Comparison of ENCODE assay signal across 1 cellular context in genomic region chr7:130386876-130387275, GRCh38.
TF ChIP-seq lines count a peak whose summit lies in the region.

No MANE protein-coding gene starts in this region.

TF ChIP-seq in HepG2, 621 proteins besides CTCF, POLR2A, EP300 and RAD21:
- TF ChIP-seq HNRNPL (IDR thresholded peaks at IDR 0.05; ENCODE audit: low read depth, low read length) (no peak), ZNF776 (CRISPR knock-in tag; IDR thresholded peaks at IDR 0.05) (no peak), NFIB (CRISPR knock-in tag; IDR thresholded peaks at IDR 0.05; ENCODE audit: borderline replicate concordance) (no peak), HNRNPUL1 (IDR thresholded peaks at IDR 0.05; ENCODE audit: low read depth, low read length) (no peak)
